In genomic region chr2:238970553-238971081, GRCh38 we compare ENCODE assay signal across 8 cellular contexts.
DNase-seq lines count a peak whose midpoint lies in the region; ATAC-seq and TF ChIP-seq lines count a peak whose summit lies in the region.

No MANE protein-coding gene starts in this region.

- H3K36me3 Mint-ChIP-seq in activated T-helper 1 cell treated with anti-CD3 and anti-CD28 coated beads, Interleukin-12 subunit alpha, Interleukin-12 subunit beta, Interleukin-2, Interleukin-4 antibody, amounts not matched to agents 30 ng/mL and 10 ng/mL and 1 ng/mL, durations not matched to agents 14 hours and 24 hours and 36 hours (ENCODE audit: low read depth), result no peaks in the 10 kb centered on the region

- no peak overlapping the region for H3K23ac ChIP-seq in trophoblast cell (ENCODE audit: low read length)

- H3K9ac ChIP-seq in OCI-LY1 (ENCODE audit: low read length), result no peak overlapping the region
- H3K9ac ChIP-seq in trophoblast cell (ENCODE audit: low read length), result no peak overlapping the region

- no peaks in the 10 kb centered on the region for H3K9me2 ChIP-seq in OCI-LY1 (ENCODE audit: low read depth, low read length)

- H3K27me3 ChIP-seq in OCI-LY1 (ENCODE audit: insufficient read depth, low read length) (no peaks in the 10 kb centered on the region), trophoblast cell (ENCODE audit: insufficient read depth, low read length) (no peaks in the 10 kb centered on the region)

- H4K91ac ChIP-seq in trophoblast cell (ENCODE audit: low read depth, low read length), result no peak overlapping the region

- peak; percentile 24 for DNase-seq in G401 (ENCODE audit: low spot score)
- DNase-seq in HFF-Myc (ENCODE audit: extremely low read depth, low read depth), result no peak
- peak; percentile 27 for DNase-seq in activated T-helper 1 cell treated with anti-CD3 and anti-CD28 coated beads, Interleukin-12 subunit alpha, Interleukin-12 subunit beta, Interleukin-2, Interleukin-4 antibody, amounts not matched to agents 30 ng/mL and 10 ng/mL and 1 ng/mL, durations not matched to agents 14 hours and 24 hours and 36 hours (ENCODE audit: low spot score)
- DNase-seq in globus pallidus (ENCODE audit: low spot score), result peak; percentile 39
- DNase-seq in trophoblast cell, result peak; percentile 59 to 85
- DNase-seq in occipital lobe (lab: John Stamatoyannopoulos, UW), result no peak

- H3K9me3 Mint-ChIP-seq in activated T-helper 1 cell treated with anti-CD3 and anti-CD28 coated beads, Interleukin-12 subunit alpha, Interleukin-12 subunit beta, Interleukin-2, Interleukin-4 antibody, amounts not matched to agents 30 ng/mL and 10 ng/mL and 1 ng/mL, durations not matched to agents 14 hours and 24 hours and 36 hours, result peaks cover 5% of the 10 kb centered on the region

- H3K4me3 ChIP-seq in HFF-Myc (replicated peaks; ENCODE audit: low read depth, low read length), result no peak overlapping the region
- no peak overlapping the region for H3K4me3 ChIP-seq in OCI-LY1 (ENCODE audit: low read depth, low read length, poor library complexity, severe bottlenecking)
- no peak overlapping the region for H3K4me3 ChIP-seq in trophoblast cell (ENCODE audit: low read depth, low read length)

- H4K20me1 ChIP-seq in OCI-LY1 (ENCODE audit: insufficient read depth, low read length), result no peaks in the 10 kb centered on the region

- H2BK12ac ChIP-seq in trophoblast cell (ENCODE audit: low read length), result no peak overlapping the region

- H3K27ac ChIP-seq in OCI-LY1 (ENCODE audit: low read depth, low read length, poor library complexity, severe bottlenecking) (no peak overlapping the region), trophoblast cell (ENCODE audit: low read depth, low read length) (no peak overlapping the region)

- H3K27ac Mint-ChIP-seq in activated T-helper 1 cell treated with anti-CD3 and anti-CD28 coated beads, Interleukin-12 subunit alpha, Interleukin-12 subunit beta, Interleukin-2, Interleukin-4 antibody, amounts not matched to agents 30 ng/mL and 10 ng/mL and 1 ng/mL, durations not matched to agents 14 hours and 24 hours and 36 hours, result no peak overlapping the region

- in situ Hi-C loops in G401 (cut with HindIII; ENCODE audit: low sequenced_read_pairs), result no loop called here

- no peak overlapping the region for H4K12ac ChIP-seq in trophoblast cell (ENCODE audit: low read depth, low read length)

- no peaks in the 10 kb centered on the region for H3K36me3 ChIP-seq in OCI-LY1 (ENCODE audit: insufficient read depth, low read length)
- no peaks in the 10 kb centered on the region for H3K36me3 ChIP-seq in trophoblast cell (ENCODE audit: control insufficient read depth in 1 of 2, insufficient read depth in 2 of 2, low read length in 2 of 2)

- H3F3A ChIP-seq in OCI-LY1 (ENCODE audit: insufficient read depth, low read length), result no peaks in the 10 kb centered on the region

- H4K8ac ChIP-seq in trophoblast cell (ENCODE audit: low read depth, low read length), result no peak overlapping the region

- no peak for ATAC-seq in GM19324 (IDR thresholded peaks at IDR 0.05; ENCODE audit: low FRiP score, unreplicated experiment)

- WGBS in trophoblast cell (ENCODE audit: extremely low coverage, insufficient coverage, insufficient read length), result no CpG with 5 or more reads among the region's 9 CpGs

- H2BK5ac ChIP-seq in trophoblast cell (ENCODE audit: low read depth, low read length, poor library complexity), result no peak overlapping the region

- no peaks in the 10 kb centered on the region for H3K27me3 Mint-ChIP-seq in activated T-helper 1 cell treated with anti-CD3 and anti-CD28 coated beads, Interleukin-12 subunit alpha, Interleukin-12 subunit beta, Interleukin-2, Interleukin-4 antibody, amounts not matched to agents 30 ng/mL and 10 ng/mL and 1 ng/mL, durations not matched to agents 14 hours and 24 hours and 36 hours (ENCODE audit: insufficient read depth)

- H3K79me2 ChIP-seq in OCI-LY1 (ENCODE audit: insufficient read depth, low read length), result no peaks in the 10 kb centered on the region
- H3K79me2 ChIP-seq in trophoblast cell (ENCODE audit: control insufficient read depth, insufficient read depth, low read length, poor library complexity), result no peaks in the 10 kb centered on the region

- H3K79me1 ChIP-seq in trophoblast cell (ENCODE audit: low read length), result no peaks in the 10 kb centered on the region

- no peak overlapping the region for H3K4me3 Mint-ChIP-seq in activated T-helper 1 cell treated with anti-CD3 and anti-CD28 coated beads, Interleukin-12 subunit alpha, Interleukin-12 subunit beta, Interleukin-2, Interleukin-4 antibody, amounts not matched to agents 30 ng/mL and 10 ng/mL and 1 ng/mL, durations not matched to agents 14 hours and 24 hours and 36 hours

- H3K4me2 ChIP-seq in OCI-LY1 (ENCODE audit: low read length), result no peak overlapping the region
- no peak overlapping the region for H3K4me2 ChIP-seq in trophoblast cell (ENCODE audit: low read length)

- no peak overlapping the region for H2BK120ac ChIP-seq in trophoblast cell (ENCODE audit: insufficient read depth, low read length, poor library complexity)

- no peak overlapping the region for H3K4ac ChIP-seq in trophoblast cell (ENCODE audit: low read depth, low read length)

- H3K9me3 ChIP-seq in OCI-LY1 (ENCODE audit: low read length), result no peaks in the 10 kb centered on the region
- peaks cover 2% of the 10 kb centered on the region for H3K9me3 ChIP-seq in trophoblast cell (ENCODE audit: insufficient read depth, low read depth, low read length)

- no peak overlapping the region for H3K14ac ChIP-seq in trophoblast cell (ENCODE audit: low read length)

- H3K18ac ChIP-seq in trophoblast cell (ENCODE audit: low read length), result no peak overlapping the region

- no peaks in the 10 kb centered on the region for H3K4me1 Mint-ChIP-seq in activated T-helper 1 cell treated with anti-CD3 and anti-CD28 coated beads, Interleukin-12 subunit alpha, Interleukin-12 subunit beta, Interleukin-2, Interleukin-4 antibody, amounts not matched to agents 30 ng/mL and 10 ng/mL and 1 ng/mL, durations not matched to agents 14 hours and 24 hours and 36 hours (ENCODE audit: low read depth)

- TF ChIP-seq CTCF in HFF-Myc (IDR thresholded peaks at IDR 0.05; ENCODE audit: low read depth, low read length, missing control alignments), result peak; percentile 100
- peak; percentile 92 for TF ChIP-seq CTCF in OCI-LY1 (IDR thresholded peaks at IDR 0.05; ENCODE audit: low read length)

- no peak overlapping the region for H2AK5ac ChIP-seq in trophoblast cell (ENCODE audit: low read length)

- H3K4me1 ChIP-seq in OCI-LY1 (ENCODE audit: insufficient read depth, low read length, severe bottlenecking), result no peaks in the 10 kb centered on the region
- peaks cover 0 to 2% of the 10 kb centered on the region in 2 experiments for H3K4me1 ChIP-seq in trophoblast cell (ENCODE audit: control insufficient read depth in 1 of 2, insufficient read depth in 2 of 2, low read length in 2 of 2)

- intact Hi-C loops in activated T-helper 1 cell treated with anti-CD3 and anti-CD28 coated beads, Interleukin-12 subunit alpha, Interleukin-12 subunit beta, Interleukin-2, Interleukin-4 antibody, amounts not matched to agents 30 ng/mL and 10 ng/mL and 1 ng/mL, durations not matched to agents 14 hours and 24 hours and 36 hours (cut with micrococcal nuclease), result no loop called here

- H2AFZ ChIP-seq in OCI-LY1 (ENCODE audit: low read length) (no peak overlapping the region), trophoblast cell (ENCODE audit: insufficient read depth, low read length, poor library complexity) (no peak overlapping the region)

Comparison
In these comparisons a context has a peak if more than half of its experiments do, and no peak if none do; other contexts are left out.
1. DNase-seq: peak in G401 (single experiment), activated T-helper 1 cell treated with anti-CD3 and anti-CD28 coated beads, Interleukin-12 subunit alpha, Interleukin-12 subunit beta, Interleukin-2, Interleukin-4 antibody, amounts not matched to agents 30 ng/mL and 10 ng/mL and 1 ng/mL, durations not matched to agents 14 hours and 24 hours and 36 hours (single experiment), globus pallidus (single experiment) and trophoblast cell (2 of 2); none in HFF-Myc (single experiment) and occipital lobe (single experiment).